In the genomic region with DNA sequence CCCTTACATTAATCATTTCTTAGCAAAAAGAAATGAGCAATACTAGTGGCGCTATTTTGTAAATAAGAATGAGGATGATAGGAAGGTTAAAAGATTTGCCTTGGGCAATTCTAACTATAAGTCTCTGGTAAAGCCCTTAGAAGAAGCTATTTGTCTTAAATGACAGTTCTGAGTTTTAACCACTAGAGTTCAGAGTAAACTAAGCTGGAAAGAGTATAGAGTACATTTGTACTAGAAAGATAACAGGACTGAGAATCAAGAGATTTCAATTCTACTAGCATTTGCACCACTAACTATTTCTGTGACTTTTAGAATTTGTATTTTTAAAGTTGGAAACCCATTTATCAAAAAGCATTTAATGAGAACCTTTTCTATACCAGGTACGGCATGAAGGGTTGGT, we compare ENCODE assay signal across 25 cellular contexts.
DNase-seq lines count a peak whose midpoint lies in the region; ATAC-seq and TF ChIP-seq lines count a peak whose summit lies in the region.
"Had no signal": no experiment of that assay in that cellular context is flagged by ENCODE, and none has a peak within 500 bp of the region (broad histone marks: within the 10 kb centered on the region; RNA-seq: fewer than 3 reads in every experiment).

No MANE protein-coding gene starts in this region.

- no peak overlapping the region for H3K27ac ChIP-seq in GM23338 (ENCODE audit: low read depth)
- H3K27ac ChIP-seq: ascending aorta, upper lobe of right lung had no signal

- no peak overlapping the region for H3K27ac Mint-ChIP-seq in GM23338
- H3K27ac Mint-ChIP-seq: activated CD4-positive, alpha-beta memory T cell treated with anti-CD3 and anti-CD28 coated beads, Interleukin-2, amount 10 ng/mL, durations not matched to agents 7 days and 5 days; activated naive CD8-positive, alpha-beta T cell treated with anti-CD3 and anti-CD28 coated beads for 36 hours; immature natural killer cell had no signal

- H3K9me2 ChIP-seq in GM23338 (ENCODE audit: insufficient read depth), result no peaks in the 10 kb centered on the region

- POLR2A ChIA-PET in HEK293T (lab: Yijun Ruan, JAX), result no interaction called here

- no peaks in the 10 kb centered on the region for H4K20me1 ChIP-seq in GM23338 (replicated peaks; ENCODE audit: insufficient read depth)

- no peaks in the 10 kb centered on the region for H3F3A ChIP-seq in GM23338 (replicated peaks; ENCODE audit: low read depth)

- H3K27me3 Mint-ChIP-seq in GM23338 (ENCODE audit: insufficient read depth, low read depth, poor library complexity), result no peaks in the 10 kb centered on the region
- H3K27me3 Mint-ChIP-seq: activated CD4-positive, alpha-beta memory T cell treated with anti-CD3 and anti-CD28 coated beads, Interleukin-2, amount 10 ng/mL, durations not matched to agents 7 days and 5 days; activated naive CD8-positive, alpha-beta T cell treated with anti-CD3 and anti-CD28 coated beads for 36 hours; CD4-positive, alpha-beta memory T cell; central memory CD8-positive, alpha-beta T cell had no signal

- no peaks in the 10 kb centered on the region for H3K9me3 Mint-ChIP-seq in GM23338
- H3K9me3 Mint-ChIP-seq: activated CD4-positive, alpha-beta memory T cell treated with anti-CD3 and anti-CD28 coated beads, Interleukin-2, amount 10 ng/mL, durations not matched to agents 7 days and 5 days; activated naive CD8-positive, alpha-beta T cell treated with anti-CD3 and anti-CD28 coated beads for 36 hours had no signal

- H3K4me1 ChIP-seq in GM23338 (ENCODE audit: insufficient read depth), result peaks cover 2% of the 10 kb centered on the region; the same call in 1 of the 2 replicates
- H3K4me1 ChIP-seq: upper lobe of right lung had no signal

- TF ChIP-seq CTCF in GM23338 (conservative IDR thresholded peaks at IDR 0.05; ENCODE audit: low read depth in 2 of 2), result peak in 1 of 2 experiments; percentile 47; a peak in 3 of 4 replicates

- ATAC-seq in GM23338 (no peak), HG02678 (IDR thresholded peaks at IDR 0.05; ENCODE audit: unreplicated experiment) (no peak), HG02759 (IDR thresholded peaks at IDR 0.05; ENCODE audit: unreplicated experiment) (no peak)
- ATAC-seq: left lobe of liver, upper lobe of right lung had no signal

- H3K4me2 ChIP-seq in GM23338, result no peak overlapping the region

- CTCF ChIA-PET in HEK293T (lab: Yijun Ruan, JAX), result no interaction called here

- no peak overlapping the region for H3K4me3 Mint-ChIP-seq in GM23338
- H3K4me3 Mint-ChIP-seq: activated CD4-positive, alpha-beta memory T cell treated with anti-CD3 and anti-CD28 coated beads, Interleukin-2, amount 10 ng/mL, durations not matched to agents 7 days and 5 days; activated naive CD8-positive, alpha-beta T cell treated with anti-CD3 and anti-CD28 coated beads for 36 hours; CD4-positive, alpha-beta memory T cell; central memory CD8-positive, alpha-beta T cell; immature natural killer cell had no signal

- no peak overlapping the region for H2AFZ ChIP-seq in GM23338

- H3K79me2 ChIP-seq in GM23338 (replicated peaks; ENCODE audit: insufficient read depth), result no peaks in the 10 kb centered on the region

- no peaks in the 10 kb centered on the region for H3K36me3 ChIP-seq in GM23338 (ENCODE audit: insufficient read depth)
- H3K36me3 ChIP-seq: ascending aorta, upper lobe of right lung had no signal

- H3K4me1 Mint-ChIP-seq in GM23338, result peaks cover 20% of the 10 kb centered on the region; the same call in 2 of the 3 replicates
- H3K4me1 Mint-ChIP-seq: activated CD4-positive, alpha-beta memory T cell treated with anti-CD3 and anti-CD28 coated beads, Interleukin-2, amount 10 ng/mL, durations not matched to agents 7 days and 5 days; central memory CD8-positive, alpha-beta T cell; immature natural killer cell had no signal

- H3K27me3 ChIP-seq in GM23338 (ENCODE audit: insufficient read depth), result no peaks in the 10 kb centered on the region
- H3K27me3 ChIP-seq: ascending aorta, upper lobe of right lung had no signal

- no peaks in the 10 kb centered on the region for H3K36me3 Mint-ChIP-seq in GM23338 (ENCODE audit: low read depth)
- H3K36me3 Mint-ChIP-seq: activated naive CD8-positive, alpha-beta T cell treated with anti-CD3 and anti-CD28 coated beads for 36 hours; CD4-positive, alpha-beta memory T cell; immature natural killer cell had no signal

- peak; percentile 40 for DNase-seq in GM23338 (ENCODE audit: low spot score)
- peak; percentile 9 for DNase-seq in NAMALWA (ENCODE audit: low spot score)
- peak; percentile 47 for DNase-seq in RKO (ENCODE audit: low spot score)
- DNase-seq in foreskin melanocyte, result peak; percentile 13
- no peak for DNase-seq in HEK293T (ENCODE audit: extremely low spot score)
- DNase-seq in NCI-H1436 treated with DMSO at 0.1 percent for 48 hours (lab: John Stamatoyannopoulos, UW), result no peak
- DNase-seq: activated CD4-positive, alpha-beta memory T cell treated with anti-CD3 and anti-CD28 coated beads, Interleukin-2, amount 10 ng/mL, durations not matched to agents 7 days and 5 days; activated CD4-positive, CD25-positive, alpha-beta regulatory T cell treated with anti-CD3 and anti-CD28 coated beads, Interleukin-2, amount 50 U/mL, for 72 hours; activated naive CD8-positive, alpha-beta T cell treated with anti-CD3 and anti-CD28 coated beads for 36 hours; CD4-positive, alpha-beta memory T cell; foreskin fibroblast; GDM1; immature natural killer cell; NCI-H1092 treated with DMSO at 0.1 percent for 48 hours; NCI-H2029 treated with DMSO at 0.1 percent for 48 hours; occipital lobe; small intestine; stimulated activated CD4-positive, alpha-beta T cell treated with anti-CD3 and anti-CD28 coated beads, Interleukin-1b, Interleukin-23, amount 100 ng/mL, for 48 hours; SW 1271; upper lobe of right lung had no signal

- H3K4me3 ChIP-seq in GM23338, result no peak overlapping the region
- H3K4me3 ChIP-seq: ascending aorta, upper lobe of right lung had no signal

TF ChIP-seq in GM23338, 12 proteins besides CTCF, POLR2A, EP300 and RAD21:
- TF ChIP-seq ZNF114 (CRISPR knock-in tag; IDR thresholded peaks at IDR 0.05) (no peak), STAT1 (IDR thresholded peaks at IDR 0.05; ENCODE audit: unreplicated experiment) (no peak), NANOG (IDR thresholded peaks at IDR 0.05; ENCODE audit: borderline replicate concordance) (no peak)
- TF ChIP-seq, protein P1, sequence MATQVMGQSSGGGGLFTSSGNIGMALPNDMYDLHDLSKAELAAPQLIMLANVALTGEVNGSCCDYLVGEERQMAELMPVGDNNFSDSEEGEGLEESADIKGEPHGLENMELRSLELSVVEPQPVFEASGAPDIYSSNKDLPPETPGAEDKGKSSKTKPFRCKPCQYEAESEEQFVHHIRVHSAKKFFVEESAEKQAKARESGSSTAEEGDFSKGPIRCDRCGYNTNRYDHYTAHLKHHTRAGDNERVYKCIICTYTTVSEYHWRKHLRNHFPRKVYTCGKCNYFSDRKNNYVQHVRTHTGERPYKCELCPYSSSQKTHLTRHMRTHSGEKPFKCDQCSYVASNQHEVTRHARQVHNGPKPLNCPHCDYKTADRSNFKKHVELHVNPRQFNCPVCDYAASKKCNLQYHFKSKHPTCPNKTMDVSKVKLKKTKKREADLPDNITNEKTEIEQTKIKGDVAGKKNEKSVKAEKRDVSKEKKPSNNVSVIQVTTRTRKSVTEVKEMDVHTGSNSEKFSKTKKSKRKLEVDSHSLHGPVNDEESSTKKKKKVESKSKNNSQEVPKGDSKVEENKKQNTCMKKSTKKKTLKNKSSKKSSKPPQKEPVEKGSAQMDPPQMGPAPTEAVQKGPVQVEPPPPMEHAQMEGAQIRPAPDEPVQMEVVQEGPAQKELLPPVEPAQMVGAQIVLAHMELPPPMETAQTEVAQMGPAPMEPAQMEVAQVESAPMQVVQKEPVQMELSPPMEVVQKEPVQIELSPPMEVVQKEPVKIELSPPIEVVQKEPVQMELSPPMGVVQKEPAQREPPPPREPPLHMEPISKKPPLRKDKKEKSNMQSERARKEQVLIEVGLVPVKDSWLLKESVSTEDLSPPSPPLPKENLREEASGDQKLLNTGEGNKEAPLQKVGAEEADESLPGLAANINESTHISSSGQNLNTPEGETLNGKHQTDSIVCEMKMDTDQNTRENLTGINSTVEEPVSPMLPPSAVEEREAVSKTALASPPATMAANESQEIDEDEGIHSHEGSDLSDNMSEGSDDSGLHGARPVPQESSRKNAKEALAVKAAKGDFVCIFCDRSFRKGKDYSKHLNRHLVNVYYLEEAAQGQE (IDR thresholded peaks at IDR 0.05; ENCODE audit: unreplicated experiment), result no peak

TF ChIP-seq in HEK293T, 16 proteins besides CTCF, POLR2A, EP300 and RAD21:
- no peak for TF ChIP-seq SUZ12 (IDR thresholded peaks at IDR 0.05)
- TF ChIP-seq, protein P2, sequence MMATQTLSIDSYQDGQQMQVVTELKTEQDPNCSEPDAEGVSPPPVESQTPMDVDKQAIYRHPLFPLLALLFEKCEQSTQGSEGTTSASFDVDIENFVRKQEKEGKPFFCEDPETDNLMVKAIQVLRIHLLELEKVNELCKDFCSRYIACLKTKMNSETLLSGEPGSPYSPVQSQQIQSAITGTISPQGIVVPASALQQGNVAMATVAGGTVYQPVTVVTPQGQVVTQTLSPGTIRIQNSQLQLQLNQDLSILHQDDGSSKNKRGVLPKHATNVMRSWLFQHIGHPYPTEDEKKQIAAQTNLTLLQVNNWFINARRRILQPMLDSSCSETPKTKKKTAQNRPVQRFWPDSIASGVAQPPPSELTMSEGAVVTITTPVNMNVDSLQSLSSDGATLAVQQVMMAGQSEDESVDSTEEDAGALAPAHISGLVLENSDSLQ (IDR thresholded peaks at IDR 0.05), result no peak; the same call in 1 of the 2 replicates
- no peak for TF ChIP-seq FOXK2 (IDR thresholded peaks at IDR 0.05)
- TF ChIP-seq HDGF (IDR thresholded peaks at IDR 0.05; ENCODE audit: borderline replicate concordance), result no peak
- TF ChIP-seq FOXM1 (IDR thresholded peaks at IDR 0.05; ENCODE audit: borderline replicate concordance), result no peak
- no peak for TF ChIP-seq ARNT (IDR thresholded peaks at IDR 0.05)
- no peak for TF ChIP-seq TARDBP (IDR thresholded peaks at IDR 0.05)
- no peak for TF ChIP-seq ZNF384 (IDR thresholded peaks at IDR 0.05)
- no peak for TF ChIP-seq CTBP1 (IDR thresholded peaks at IDR 0.05; ENCODE audit: borderline replicate concordance)
- TF ChIP-seq SP1 (IDR thresholded peaks at IDR 0.05), result no peak
- no peak for TF ChIP-seq L3MBTL2 (conservative IDR thresholded peaks at IDR 0.05)
- TF ChIP-seq FOXA1 (IDR thresholded peaks at IDR 0.05), result no peak

Comparison
In these comparisons a context has a peak if more than half of its experiments do, and no peak if none do; other contexts are left out.
1. DNase-seq: peak in GM23338 (single experiment), NAMALWA (single experiment), RKO (single experiment) and foreskin melanocyte (single experiment); none in HEK293T (single experiment) and NCI-H1436 treated with DMSO at 0.1 percent for 48 hours (single experiment).